ENCODE assay signal across 23 cellular contexts in genomic region chr7:51234139-51234538, GRCh38.
DNase-seq lines count a peak whose midpoint lies in the region; ATAC-seq and TF ChIP-seq lines count a peak whose summit lies in the region.
"Had no signal": no experiment of that assay in that cellular context is flagged by ENCODE, and none has a peak within 500 bp of the region (broad histone marks: within the 10 kb centered on the region; RNA-seq: fewer than 3 reads in every experiment).

No MANE protein-coding gene starts in this region.

- H3K27ac ChIP-seq in left ventricle myocardium inferior (replicated peaks), result peak overlapping the region; percentile 52
- H3K27ac ChIP-seq in neuronal stem cell (replicated peaks; ENCODE audit: low read length), result no peak overlapping the region
- H3K27ac ChIP-seq: body of pancreas, C4-2B, thoracic aorta had no signal

- no peak overlapping the region for H2AFZ ChIP-seq in neuronal stem cell (ENCODE audit: low read length)

- no peaks in the 10 kb centered on the region for H3K36me3 ChIP-seq in left ventricle myocardium inferior
- no peaks in the 10 kb centered on the region for H3K36me3 ChIP-seq in neuronal stem cell (replicated peaks in 1 of 2; ENCODE audit: control insufficient read depth in 2 of 2, insufficient read depth in 2 of 2, low read length in 2 of 2)
- H3K36me3 ChIP-seq: thoracic aorta had no signal

- in situ Hi-C loops in G401 (cut with HindIII; ENCODE audit: low sequenced_read_pairs), result no loop called here

- no peak for TF ChIP-seq CTCF in left ventricle myocardium inferior (IDR thresholded peaks at IDR 0.05; ENCODE audit: borderline replicate concordance)

- H3K4ac ChIP-seq in neuronal stem cell (ENCODE audit: low read length), result no peak overlapping the region

- H2BK120ac ChIP-seq in neuronal stem cell (ENCODE audit: low read depth, low read length), result no peak overlapping the region

- no peak overlapping the region for H3K14ac ChIP-seq in neuronal stem cell (ENCODE audit: low read length)

- H3K4me1 ChIP-seq in left ventricle myocardium inferior (peaks cover 27% of the 10 kb centered on the region), neuronal stem cell (ENCODE audit: control insufficient read depth in 2 of 2, insufficient read depth in 1 of 2, low read depth in 1 of 2, low read length in 2 of 2) (peaks cover 9 to 16% of the 10 kb centered on the region in 2 donors)

- H3K4me2 ChIP-seq in neuronal stem cell (ENCODE audit: insufficient read depth, low read length, poor library complexity, severe bottlenecking), result no peak overlapping the region

- H3K9me3 ChIP-seq in left ventricle myocardium inferior (replicated peaks), result no peaks in the 10 kb centered on the region
- peaks cover 0 to 1% of the 10 kb centered on the region in 2 donors for H3K9me3 ChIP-seq in neuronal stem cell (replicated peaks in 1 of 2; ENCODE audit: control insufficient read depth in 2 of 2, insufficient read depth in 1 of 2, low read depth in 1 of 2, low read length in 2 of 2)
- H3K9me3 ChIP-seq: body of pancreas, thoracic aorta had no signal

- no peak overlapping the region for H4K91ac ChIP-seq in neuronal stem cell (ENCODE audit: low read depth, low read length, poor library complexity)

- peaks cover 6% of the 10 kb centered on the region for H3K27me3 ChIP-seq in left ventricle myocardium inferior (ENCODE audit: low read depth)
- peaks cover 0 to 8% (median 0%) of the 10 kb centered on the region in 3 experiments for H3K27me3 ChIP-seq in neuronal stem cell (ENCODE audit: control insufficient read depth in 3 of 3, insufficient read depth in 3 of 3, low read depth in 1 of 3, low read length in 3 of 3)
- H3K27me3 ChIP-seq: body of pancreas had no signal

- H3K23ac ChIP-seq in neuronal stem cell (ENCODE audit: low read depth, low read length, poor library complexity), result no peak overlapping the region

- DNase-seq in G401 (ENCODE audit: low spot score) (peak; percentile 95), NCI-H510A treated with DMSO at 0.1 percent for 48 hours (lab: John Stamatoyannopoulos, UW) (peak; percentile 67), left ventricle myocardium inferior (peak; percentile 26), neuronal stem cell (ENCODE audit: low spot score) (no peak), DMS53 (lab: John Stamatoyannopoulos, UW) (no peak)
- DNase-seq in activated CD4-positive, CD25-positive, alpha-beta regulatory T cell (lab: John Stamatoyannopoulos, UW), result no peak
- DNase-seq in NK-92 treated with Interleukin-12 subunit alpha and Interleukin-12 subunit beta, amount 100 ng/mL, for 24 hours (lab: John Stamatoyannopoulos, UW), result no peak
- DNase-seq: activated CD4-positive, alpha-beta T cell treated with anti-CD3 and anti-CD28 coated beads, Interleukin-2, amount 10 ng/mL, durations not matched to agents 7 days and 5 days; activated naive CD8-positive, alpha-beta T cell treated with anti-CD3 and anti-CD28 coated beads, Interleukin-2, amount 50 U/mL, for 24 hours; body of pancreas; cortex of kidney; DMS 273 treated with DMSO at 0.1 percent for 48 hours; GDM1; glutamatergic neuron; KG1; NCI-H187 treated with DMSO at 0.1 percent for 48 hours; NCI-H524; stimulated activated CD4-positive, alpha-beta T cell treated with anti-CD3 and anti-CD28 coated beads, Interleukin-2, amount 100 ng/mL, for 48 hours; stimulated activated naive CD4-positive, alpha-beta T cell; T-helper 17 cell had no signal

- peak overlapping the region; percentile 69 for H2AK5ac ChIP-seq in neuronal stem cell (ENCODE audit: low read depth, low read length)

- H3K79me1 ChIP-seq in neuronal stem cell (ENCODE audit: low read depth, low read length), result peaks cover 2% of the 10 kb centered on the region

- no CpG with 5 or more reads among the region's 13 CpGs for WGBS in neuronal stem cell (ENCODE audit: extremely low coverage in 2 of 2, insufficient read length in 2 of 2, insufficient replicate concordance in 1 of 2), 2 donors

- peak overlapping the region; percentile 86 for H3K18ac ChIP-seq in neuronal stem cell (ENCODE audit: low read length)

- H2BK5ac ChIP-seq in neuronal stem cell (ENCODE audit: low read length), result no peak overlapping the region

- H3K4me3 ChIP-seq in left ventricle myocardium inferior, result no peak overlapping the region
- no peak overlapping the region for H3K4me3 ChIP-seq in neuronal stem cell (ENCODE audit: low read length in 2 of 2)
- H3K4me3 ChIP-seq: body of pancreas, thoracic aorta had no signal

- ATAC-seq in GM18520 (IDR thresholded peaks at IDR 0.05; ENCODE audit: unreplicated experiment), result no peak
- ATAC-seq: activated naive CD8-positive, alpha-beta T cell treated with anti-CD3 and anti-CD28 coated beads, Interleukin-2, amount 50 U/mL, for 24 hours; T-helper 17 cell had no signal

- H2BK15ac ChIP-seq in neuronal stem cell (ENCODE audit: low read length), result no peak overlapping the region

- H4K8ac ChIP-seq in neuronal stem cell (ENCODE audit: low read depth, low read length), result no peak overlapping the region

- intact Hi-C loops in left ventricle myocardium inferior (cut with micrococcal nuclease), result no loop called here

- no peak overlapping the region for H3K9ac ChIP-seq in neuronal stem cell (ENCODE audit: low read depth, low read length, poor library complexity)

- H2BK12ac ChIP-seq in neuronal stem cell (ENCODE audit: low read length), result no peak overlapping the region

Comparison
In these comparisons a context has a peak if more than half of its experiments do, and no peak if none do; other contexts are left out.
1. DNase-seq: peak in G401 (single experiment), NCI-H510A treated with DMSO at 0.1 percent for 48 hours (single experiment) and left ventricle myocardium inferior (single experiment); none in neuronal stem cell (single experiment), activated CD4-positive, CD25-positive, alpha-beta regulatory T cell (0 of 4), NK-92 treated with Interleukin-12 subunit alpha and Interleukin-12 subunit beta, amount 100 ng/mL, for 24 hours (single experiment) and DMS53 (single experiment).